Comparison of ENCODE assay signal across 8 cellular contexts in the genomic region with DNA sequence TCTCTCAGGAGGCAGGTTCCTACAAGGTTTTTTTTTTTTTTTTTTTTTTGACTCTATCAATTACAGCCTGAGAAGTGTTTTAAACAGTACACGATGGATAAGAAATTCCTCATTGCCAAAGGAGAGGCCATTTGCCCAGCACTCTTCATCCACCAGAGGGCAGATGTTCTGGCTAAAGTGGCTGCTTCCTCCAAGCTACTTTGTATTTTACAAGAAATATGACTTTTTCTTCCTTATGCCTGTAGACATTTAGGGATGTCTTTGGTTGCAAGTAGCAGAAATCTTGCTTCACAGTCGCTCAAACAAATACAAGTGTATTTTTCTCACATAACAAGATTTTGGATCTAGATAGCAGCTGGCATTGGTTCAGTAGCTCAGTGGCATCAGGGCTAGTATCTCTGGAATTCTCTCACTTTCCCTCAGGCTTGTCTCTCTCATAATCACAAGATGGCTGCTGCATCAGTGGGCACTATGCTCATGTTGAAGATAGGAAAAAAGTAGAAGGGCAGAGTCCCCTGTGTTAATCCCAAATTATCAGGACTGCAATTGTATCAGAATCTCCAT.
DNase-seq lines count a peak whose midpoint lies in the region; TF ChIP-seq lines count a peak whose summit lies in the region.

No MANE protein-coding gene starts in this region.

- TF ChIP-seq CTCF in HFF-Myc (IDR thresholded peaks at IDR 0.05; ENCODE audit: low read depth, low read length, missing control alignments) (peak; percentile 92), neural cell (IDR thresholded peaks at IDR 0.05; ENCODE audit: poor library complexity, severe bottlenecking) (peak; percentile 42)

- no peaks in the 10 kb centered on the region for H3K79me2 ChIP-seq in neural cell (replicated peaks; ENCODE audit: insufficient read depth, low read length)

- no peak overlapping the region for H2AFZ ChIP-seq in neural cell (ENCODE audit: low read depth, low read length)

- H3K27me3 ChIP-seq in neural cell (ENCODE audit: insufficient read depth, low read depth, low read length), result no peaks in the 10 kb centered on the region

- H3K36me3 ChIP-seq in neural cell (ENCODE audit: insufficient read depth, low read length), result no peaks in the 10 kb centered on the region

- TF ChIP-seq EP300 in neural cell (conservative IDR thresholded peaks at IDR 0.05; ENCODE audit: poor library complexity, severe bottlenecking), result no peak

- H3K9ac ChIP-seq in neural cell (ENCODE audit: low read length), result no peak overlapping the region

- TF ChIP-seq RAD21 in neural cell (conservative IDR thresholded peaks at IDR 0.05), result peak; percentile 31

- H3F3A ChIP-seq in neural cell (ENCODE audit: insufficient read depth, low read length, poor library complexity, severe bottlenecking), result no peaks in the 10 kb centered on the region

- no peak overlapping the region for H3K4me2 ChIP-seq in neural cell (ENCODE audit: low read length)

- H4K20me1 ChIP-seq in neural cell (ENCODE audit: insufficient read depth), result no peaks in the 10 kb centered on the region

- H3K27ac ChIP-seq in epithelial cell of prostate, result no peak overlapping the region
- no peak overlapping the region for H3K27ac ChIP-seq in neural cell (ENCODE audit: low read length)

- no peaks in the 10 kb centered on the region for H3K9me2 ChIP-seq in neural cell (ENCODE audit: insufficient read depth, low read length)

- H3K4me3 ChIP-seq in HFF-Myc (replicated peaks; ENCODE audit: low read depth, low read length), result no peak overlapping the region
- H3K4me3 ChIP-seq in neural cell (ENCODE audit: low read length), result no peak overlapping the region

- H3K9me3 ChIP-seq in neural cell (ENCODE audit: low read length), result no peaks in the 10 kb centered on the region

- peak; percentile 14 for DNase-seq in NCI-H2196 (lab: John Stamatoyannopoulos, UW; ENCODE audit: unreplicated experiment)
- no peak for DNase-seq in NCI-H2196 treated with DMSO at 0.1 percent for 48 hours (lab: John Stamatoyannopoulos, UW; ENCODE audit: unreplicated experiment)
- peak; percentile 55 for DNase-seq in HFF-Myc (ENCODE audit: extremely low read depth, low read depth)
- DNase-seq in NCI-H82 treated with DMSO at 0.1 percent for 48 hours (lab: John Stamatoyannopoulos, UW; ENCODE audit: unreplicated experiment), result peak; percentile 7
- DNase-seq in epithelial cell of prostate (ENCODE audit: low read depth, low spot score), result peak; percentile 1
- DNase-seq in KG1 (lab: John Stamatoyannopoulos, UW), result no peak
- no peak for DNase-seq in NCI-H1436 treated with DMSO at 0.1 percent for 48 hours (lab: John Stamatoyannopoulos, UW)

TF ChIP-seq in neural cell, 6 proteins besides CTCF, POLR2A, EP300 and RAD21:
- TF ChIP-seq TAF1 (IDR thresholded peaks at IDR 0.05; ENCODE audit: low read depth) (no peak), SMC3 (conservative IDR thresholded peaks at IDR 0.05; ENCODE audit: poor library complexity) (peak; percentile 41)

Comparison
In these comparisons a context has a peak if more than half of its experiments do, and no peak if none do; other contexts are left out.
1. DNase-seq: peak in NCI-H2196 (single experiment), HFF-Myc (single experiment), NCI-H82 treated with DMSO at 0.1 percent for 48 hours (single experiment) and epithelial cell of prostate (single experiment); none in NCI-H2196 treated with DMSO at 0.1 percent for 48 hours (single experiment), KG1 (single experiment) and NCI-H1436 treated with DMSO at 0.1 percent for 48 hours (single experiment).